Comparison of ENCODE assay signal across 10 cellular contexts in genomic region chr1:248860007-248860406, GRCh38. TPM values are rescaled to one million over a fixed set of nuclear protein-coding genes. Genes with fewer than 3 reads are reported as not detected.
DNase-seq lines count a peak whose midpoint lies in the region; ATAC-seq and TF ChIP-seq lines count a peak whose summit lies in the region.
"Had no signal": no experiment of that assay in that cellular context is flagged by ENCODE, and none has a peak within 500 bp of the region (broad histone marks: within the 10 kb centered on the region; RNA-seq: fewer than 3 reads in every experiment).

No MANE protein-coding gene starts in this region.

- intact Hi-C loops in naive thymus-derived CD4-positive, alpha-beta T cell (cut with micrococcal nuclease): no loop called here
- intact Hi-C loops in A673 (cut with micrococcal nuclease; ENCODE audit: unreplicated experiment): no loop called here

- H3K27me3 ChIP-seq in BLaER1 treated with 17β-estradiol and CSF1 and Interleukin-3, amounts not matched to agents 10 nM and 100 nM: no peaks in the 10 kb centered on the region
- H3K27me3 ChIP-seq in HUES6 (ENCODE audit: control insufficient read depth, insufficient read depth, low read length): peaks cover 40% of the 10 kb centered on the region
- H3K27me3 ChIP-seq in naive thymus-derived CD4-positive, alpha-beta T cell (ENCODE audit: control insufficient read depth in 2 of 2, insufficient read depth in 2 of 2, low read length in 2 of 2): no peaks in the 10 kb centered on the region
- H3K27me3 ChIP-seq in A673 (replicated peaks; ENCODE audit: insufficient read depth, low read depth, low read length, poor library complexity): peaks cover 3% of the 10 kb centered on the region
- H3K27me3 ChIP-seq: body of pancreas had no signal

- H3K9me3 ChIP-seq in BLaER1 treated with 17β-estradiol and CSF1 and Interleukin-3, amounts not matched to agents 10 nM and 100 nM (replicated peaks in 1 of 11): no peaks in the 10 kb centered on the region
- H3K9me3 ChIP-seq in HUES6 (ENCODE audit: control insufficient read depth, insufficient read depth, low read depth, low read length) (no peaks in the 10 kb centered on the region), A673 (ENCODE audit: low read depth, low read length, poor library complexity, severe bottlenecking) (no peaks in the 10 kb centered on the region)
- no peaks in the 10 kb centered on the region for H3K9me3 ChIP-seq in naive thymus-derived CD4-positive, alpha-beta T cell (ENCODE audit: control insufficient read depth in 2 of 3, low read length in 3 of 3)
- H3K9me3 ChIP-seq: body of pancreas had no signal

- no peaks in the 10 kb centered on the region for H3K27me3 Mint-ChIP-seq in activated naive CD8-positive, alpha-beta T cell
- no peaks in the 10 kb centered on the region for H3K27me3 Mint-ChIP-seq in naive thymus-derived CD4-positive, alpha-beta T cell

- ATAC-seq in naive thymus-derived CD4-positive, alpha-beta T cell: no peak
- ATAC-seq: body of pancreas, Panc1 had no signal

- POLR2A ChIA-PET in naive thymus-derived CD4-positive, alpha-beta T cell (lab: Charles Lee): interaction anchor here (1.0 to 9.5 kb wide), 5 partner anchors 13 to 33 kb away, joined by 3 to 154 read pairs (median 33); partner anchors contain the start of genes SH3BP5L and ZNF672
- POLR2A ChIA-PET in A673 (lab: Charles Lee; ENCODE audit: low non-redundant PET): no interaction called here

- no peak for TF ChIP-seq CTCF in A673 (conservative IDR thresholded peaks at IDR 0.05; ENCODE audit: low read depth, low read length)

- H3K9me3 Mint-ChIP-seq in activated naive CD8-positive, alpha-beta T cell (ENCODE audit: low read depth): no peaks in the 10 kb centered on the region
- H3K9me3 Mint-ChIP-seq in naive thymus-derived CD4-positive, alpha-beta T cell: peaks cover 0 to 4% (median 0%) of the 10 kb centered on the region in 11 donors

- no peak overlapping the region for H3K9ac ChIP-seq in BLaER1 treated with 17β-estradiol and CSF1 and Interleukin-3, amounts not matched to agents 10 nM and 100 nM
- no peak overlapping the region for H3K9ac ChIP-seq in HUES6 (ENCODE audit: low read length)

- CTCF ChIA-PET in naive thymus-derived CD4-positive, alpha-beta T cell (lab: Charles Lee): interaction anchor here (0.6 to 2.5 kb wide), 4 partner anchors 14 to 456 kb away, joined by 3 to 11 read pairs (median 8); partner anchors contain the start of genes SH3BP5L and ZNF672
- CTCF ChIA-PET in A673 (lab: Charles Lee): no interaction called here

- no peak overlapping the region for H3K4me3 ChIP-seq in BLaER1 treated with 17β-estradiol and CSF1 and Interleukin-3, amounts not matched to agents 10 nM and 100 nM
- H3K4me3 ChIP-seq in HUES6 (ENCODE audit: low read depth, low read length): peak overlapping the region; percentile 98; the same call in 1 of the 2 replicates
- H3K4me3 ChIP-seq in naive thymus-derived CD4-positive, alpha-beta T cell (ENCODE audit: low read length): no peak overlapping the region
- H3K4me3 ChIP-seq in A673 (ENCODE audit: low read depth, low read length, poor library complexity, severe bottlenecking): no peak overlapping the region

- H3K27ac ChIP-seq in BLaER1 treated with 17β-estradiol and CSF1 and Interleukin-3, amounts not matched to agents 10 nM and 100 nM: peak overlapping the region in 1 of 11 experiments; percentile 88; a peak in 1 of 22 replicates
- no peak overlapping the region for H3K27ac ChIP-seq in HUES6 (ENCODE audit: low read depth, low read length)
- H3K27ac ChIP-seq in naive thymus-derived CD4-positive, alpha-beta T cell (ENCODE audit: low read depth, low read length): no peak overlapping the region
- no peak overlapping the region for H3K27ac ChIP-seq in A673 (ENCODE audit: low read depth, low read length, poor library complexity, severe bottlenecking)

- BruUV-seq in A673 (replicated peaks; lab: Mats Ljungman, UMichigan): no TSS peak

- peaks cover 6 to 19% (median 13%) of the 10 kb centered on the region in 11 experiments; a peak in 20 of 22 replicates for H3K36me3 ChIP-seq in BLaER1 treated with 17β-estradiol and CSF1 and Interleukin-3, amounts not matched to agents 10 nM and 100 nM
- H3K36me3 ChIP-seq in HUES6 (ENCODE audit: control insufficient read depth, insufficient read depth, low read length): peaks cover 9% of the 10 kb centered on the region
- peaks cover 0 to 6% (median 0%) of the 10 kb centered on the region in 3 experiments for H3K36me3 ChIP-seq in naive thymus-derived CD4-positive, alpha-beta T cell (ENCODE audit: control insufficient read depth in 2 of 3, insufficient read depth in 3 of 3, low read length in 3 of 3)
- H3K36me3 ChIP-seq in A673 (ENCODE audit: insufficient read depth, low read length, poor library complexity, severe bottlenecking): peaks cover 8% of the 10 kb centered on the region

- H3K27ac Mint-ChIP-seq in activated naive CD8-positive, alpha-beta T cell: peak overlapping the region; percentile 94
- H3K27ac Mint-ChIP-seq in naive thymus-derived CD4-positive, alpha-beta T cell: peak overlapping the region; percentile 90 to 98 (median 96)

- peaks cover 2% of the 10 kb centered on the region for H3K36me3 Mint-ChIP-seq in activated naive CD8-positive, alpha-beta T cell
- peaks cover 0 to 8% (median 0%) of the 10 kb centered on the region in 5 donors for H3K36me3 Mint-ChIP-seq in naive thymus-derived CD4-positive, alpha-beta T cell

- peak overlapping the region; percentile 94 for H3K4me3 Mint-ChIP-seq in activated naive CD8-positive, alpha-beta T cell
- H3K4me3 Mint-ChIP-seq in naive thymus-derived CD4-positive, alpha-beta T cell: peak overlapping the region; percentile 81 to 98 (median 91)

- H3K4me2 ChIP-seq in BLaER1 treated with 17β-estradiol and CSF1 and Interleukin-3, amounts not matched to agents 10 nM and 100 nM: peak overlapping the region; percentile 77 to 100 (median 96)

- no peaks in the 10 kb centered on the region for H4K20me1 ChIP-seq in BLaER1 treated with 17β-estradiol and CSF1 and Interleukin-3, amounts not matched to agents 10 nM and 100 nM

- H3K4me1 ChIP-seq in BLaER1 treated with 17β-estradiol and CSF1 and Interleukin-3, amounts not matched to agents 10 nM and 100 nM: peaks cover 37 to 70% (median 58%) of the 10 kb centered on the region in 10 experiments
- H3K4me1 ChIP-seq in HUES6 (ENCODE audit: control insufficient read depth, insufficient read depth, low read length): peaks cover 29% of the 10 kb centered on the region
- peaks cover 36 to 41% of the 10 kb centered on the region in 2 donors for H3K4me1 ChIP-seq in naive thymus-derived CD4-positive, alpha-beta T cell (ENCODE audit: control insufficient read depth in 2 of 2, insufficient read depth in 2 of 2, low read length in 2 of 2)
- H3K4me1 ChIP-seq in A673 (ENCODE audit: insufficient read depth, low read length, poor library complexity, severe bottlenecking): peaks cover 27% of the 10 kb centered on the region

- peaks cover 60% of the 10 kb centered on the region for H3K4me1 Mint-ChIP-seq in activated naive CD8-positive, alpha-beta T cell (ENCODE audit: low read depth)
- peaks cover 31 to 68% (median 54%) of the 10 kb centered on the region in 7 donors for H3K4me1 Mint-ChIP-seq in naive thymus-derived CD4-positive, alpha-beta T cell

- DNase-seq in naive thymus-derived CD4-positive, alpha-beta T cell: no peak
- DNase-seq in NCI-H1436 (lab: John Stamatoyannopoulos, UW): no peak
- no peak for DNase-seq in NCI-H526 treated with DMSO at 0.1 percent for 48 hours (lab: John Stamatoyannopoulos, UW)
- DNase-seq in NCI-H2227 treated with DMSO at 0.1 percent for 48 hours (lab: John Stamatoyannopoulos, UW): no peak
- no peak for DNase-seq in A673 (ENCODE audit: low spot score)
- DNase-seq: body of pancreas had no signal

RNA-seq across cellular contexts. Expression of gene ZNF692, which starts 1.1 kb away (rescaled TPM):
- 10 to 100 TPM; 44.5 to 87.5 (median 68.0) TPM for total RNA-seq in naive thymus-derived CD4-positive, alpha-beta T cell
- polyA plus RNA-seq in naive thymus-derived CD4-positive, alpha-beta T cell: 10 to 100 TPM in 1 of 2 donors, 1 to 10 TPM in 1; 7.6 to 13.7 TPM
- total RNA-seq in A673 (2021): 58.6 and 64.5 TPM in 2 replicates

RNA-seq across cellular contexts. Expression of gene ZNF672, which starts 22.0 kb away (rescaled TPM):
- 10 to 100 TPM; 28.7 to 49.8 (median 42.7) TPM for total RNA-seq in naive thymus-derived CD4-positive, alpha-beta T cell
- polyA plus RNA-seq in naive thymus-derived CD4-positive, alpha-beta T cell: 10 to 100 TPM; 16.6 to 33.7 TPM
- total RNA-seq in A673 (2021): 21.6 and 24.0 TPM in 2 replicates

RNA-seq across cellular contexts. Expression of gene SH3BP5L, which starts 34.3 kb away (rescaled TPM):
- 10 to 100 TPM; 22.5 to 51.1 (median 33.3) TPM for total RNA-seq in naive thymus-derived CD4-positive, alpha-beta T cell
- 1 to 10 TPM; 4.4 to 7.3 TPM for polyA plus RNA-seq in naive thymus-derived CD4-positive, alpha-beta T cell
- total RNA-seq in A673 (2021): 26.7 and 28.6 TPM in 2 replicates

RNA-seq across cellular contexts. Expression of gene PGBD2, which starts 46.0 kb away (rescaled TPM):
- total RNA-seq in naive thymus-derived CD4-positive, alpha-beta T cell: 10 to 100 TPM in 2 of 5 experiments, 1 to 10 TPM in 3; 2.9 to 19.0 (median 7.6) TPM
- polyA plus RNA-seq in naive thymus-derived CD4-positive, alpha-beta T cell: 10 to 100 TPM in 1 of 2 donors, 1 to 10 TPM in 1; 5.7 to 11.2 TPM
- 5.0 and 5.7 TPM in 2 replicates for total RNA-seq in A673 (2021)
